In genomic region chr9:116798521-116798920, GRCh38 we compare ENCODE assay signal across 5 cellular contexts.
"Had no signal": no experiment of that assay in that cellular context is flagged by ENCODE, and none has a peak within 500 bp of the region (broad histone marks: within the 10 kb centered on the region; RNA-seq: fewer than 3 reads in every experiment).

No MANE protein-coding gene starts in this region.

- H2AFZ ChIP-seq: GM23338 had no signal

- H3K4me2 ChIP-seq: GM23338 had no signal

- H3K27ac ChIP-seq: HL-60 had no signal

- DNase-seq: H9, HCEC 1CT, KBM-7 had no signal

- H3K4me3 ChIP-seq: GM23338 had no signal
